In genomic region chr20:42957014-42957694, GRCh38 we compare ENCODE assay signal across 26 cellular contexts.
"Had no signal": no experiment of that assay in that cellular context is flagged by ENCODE, and none has a peak within 500 bp of the region (broad histone marks: within the 10 kb centered on the region; RNA-seq: fewer than 3 reads in every experiment).

No MANE protein-coding gene starts in this region.

- H3K4me1 ChIP-seq: SJSA1 had no signal

- H3K4me3 Mint-ChIP-seq: activated naive CD4-positive, alpha-beta T cell treated with anti-CD3 and anti-CD28 coated beads for 36 hours; activated naive CD8-positive, alpha-beta T cell; activated T-helper 17 cell treated with anti-CD3 and anti-CD28 coated beads, Interleukin-2, amount 50 U/mL, for 72 hours; T-helper 1 cell treated with Interleukin-12 subunit alpha and Interleukin-12 subunit beta and Interleukin-4 antibody, amounts not matched to agents 30 μg/mL and 1 μg/mL, for 36 hours had no signal

- H3K9me3 ChIP-seq: SJSA1 had no signal

- DNase-seq: activated CD4-positive, alpha-beta T cell treated with anti-CD3 and anti-CD28 coated beads for 48 hours; activated CD4-positive, alpha-beta T cell treated with anti-CD3 and anti-CD28 coated beads, Interleukin-2, amount 50 U/mL, for 48 hours; activated CD4-positive, CD25-positive, alpha-beta regulatory T cell treated with anti-CD3 and anti-CD28 coated beads, Interleukin-2, amount 50 U/mL, for 72 hours; activated CD8-positive, alpha-beta memory T cell treated with anti-CD3 and anti-CD28 coated beads for 24 hours; activated gamma-delta T cell; activated naive CD4-positive, alpha-beta T cell treated with anti-CD3 and anti-CD28 coated beads for 36 hours; activated T-cell treated with anti-CD3 and anti-CD28 coated beads for 4 hours; activated T-cell treated with anti-CD3 and anti-CD28 coated beads, Interleukin-2, amount 50 U/mL, for 48 hours; amygdala; brain microvascular endothelial cell; Kasumi-1; NCI-H1105 treated with DMSO at 0.1 percent for 48 hours; NCI-H1436 treated with DMSO at 0.1 percent for 48 hours; NCI-H187; NCI-H2081; NCI-H446; NCI-H524; NCI-H774; PC-3; SHP77 had no signal

- H3K27ac ChIP-seq: brain microvascular endothelial cell, cardiac muscle cell, SJSA1 had no signal

- H3K9me3 Mint-ChIP-seq: activated naive CD4-positive, alpha-beta T cell treated with anti-CD3 and anti-CD28 coated beads for 36 hours; T-helper 1 cell treated with Interleukin-12 subunit alpha and Interleukin-12 subunit beta and Interleukin-4 antibody, amounts not matched to agents 30 μg/mL and 1 μg/mL, for 36 hours had no signal

- H3K36me3 ChIP-seq: brain microvascular endothelial cell, cardiac muscle cell, SJSA1 had no signal

- H3K36me3 Mint-ChIP-seq: activated naive CD8-positive, alpha-beta T cell had no signal

- H3K27ac Mint-ChIP-seq: activated naive CD4-positive, alpha-beta T cell treated with anti-CD3 and anti-CD28 coated beads for 36 hours; activated naive CD8-positive, alpha-beta T cell; activated T-helper 17 cell treated with anti-CD3 and anti-CD28 coated beads, Interleukin-2, amount 50 U/mL, for 72 hours; T-helper 1 cell treated with Interleukin-12 subunit alpha and Interleukin-12 subunit beta and Interleukin-4 antibody, amounts not matched to agents 30 μg/mL and 1 μg/mL, for 36 hours had no signal

- H3K27me3 ChIP-seq: brain microvascular endothelial cell, cardiac muscle cell, SJSA1 had no signal

- H3K4me1 Mint-ChIP-seq: activated T-helper 17 cell treated with anti-CD3 and anti-CD28 coated beads, Interleukin-2, amount 50 U/mL, for 72 hours had no signal

- H3K4me3 ChIP-seq: cardiac muscle cell, K562, SJSA1 had no signal
